15 cellular contexts compared by ENCODE assay signal in the genomic region with DNA sequence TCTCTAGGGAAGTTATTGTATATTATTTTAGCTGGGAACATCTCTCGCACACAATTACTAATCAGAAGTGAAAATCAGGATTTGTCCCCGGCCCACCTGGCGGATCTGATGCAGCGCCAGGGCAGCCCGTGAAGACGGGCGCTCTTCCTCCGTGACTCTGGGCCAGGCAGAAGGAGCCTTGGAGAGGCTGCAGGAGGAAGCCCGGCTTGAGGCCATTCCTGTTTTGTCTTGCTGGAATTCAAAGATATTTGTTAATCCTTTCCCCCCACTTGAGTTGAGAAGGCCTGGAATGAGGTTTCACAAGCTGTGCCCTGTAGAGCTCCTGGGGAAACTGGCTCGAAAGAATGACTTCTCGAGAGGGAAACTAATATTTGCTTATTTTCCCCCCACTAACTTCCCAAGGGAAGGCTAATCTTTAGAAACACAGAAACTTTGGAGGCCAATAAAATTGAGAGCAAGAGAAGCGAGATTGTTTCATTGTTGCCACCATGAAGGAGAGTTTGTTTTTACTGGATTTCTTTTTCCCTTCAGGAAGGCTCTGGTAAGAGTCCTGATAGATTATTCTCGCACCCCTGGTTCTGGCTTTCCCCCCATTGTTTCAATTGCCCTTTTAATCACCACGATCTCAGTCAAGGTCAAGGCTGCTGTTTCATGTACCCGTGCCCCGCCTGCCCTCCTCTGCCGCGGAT.
DNase-seq lines count a peak whose midpoint lies in the region; TF ChIP-seq lines count a peak whose summit lies in the region.
"Had no signal": no experiment of that assay in that cellular context is flagged by ENCODE, and none has a peak within 500 bp of the region (broad histone marks: within the 10 kb centered on the region; RNA-seq: fewer than 3 reads in every experiment).

No MANE protein-coding gene starts in this region.

- TF ChIP-seq EP300 in esophagus muscularis mucosa (IDR thresholded peaks at IDR 0.05): no peak
- TF ChIP-seq EP300 in transverse colon (IDR thresholded peaks at IDR 0.05; ENCODE audit: low read depth): no peak

- no peak overlapping the region for H2BK5ac ChIP-seq in trophoblast cell (ENCODE audit: low read depth, low read length, poor library complexity)

- no peaks in the 10 kb centered on the region for H3K9me3 ChIP-seq in DOHH2 (ENCODE audit: control insufficient read depth, insufficient read depth, low read length)
- H3K9me3 ChIP-seq in esophagus muscularis mucosa: no peaks in the 10 kb centered on the region
- H3K9me3 ChIP-seq in trophoblast cell (ENCODE audit: insufficient read depth, low read depth, low read length): no peaks in the 10 kb centered on the region
- H3K9me3 ChIP-seq in transverse colon: no peaks in the 10 kb centered on the region

- H3K23ac ChIP-seq in trophoblast cell (ENCODE audit: low read length): no peak overlapping the region

- H3K27me3 ChIP-seq in DOHH2 (ENCODE audit: control insufficient read depth, low read length) (0 out of 2 replicates have a peak, but pooled peaks cover 2% of the 10 kb centered on the region), esophagus muscularis mucosa (peaks cover 0 to 77% (median 0%) of the 10 kb centered on the region in 4 donors), trophoblast cell (ENCODE audit: insufficient read depth, low read length) (no peaks in the 10 kb centered on the region), transverse colon (peaks cover 13% of the 10 kb centered on the region)
- H3K27me3 ChIP-seq: hepatocyte had no signal

- H3K27ac ChIP-seq in DOHH2 (ENCODE audit: low read depth, low read length) (peak overlapping the region; percentile 47), esophagus muscularis mucosa (replicated peaks in 1 of 4) (peak overlapping the region; percentile 7 to 46 (median 24)), trophoblast cell (ENCODE audit: low read depth, low read length) (no peak overlapping the region), transverse colon (peak overlapping the region in 1 of 4 donors; percentile 17)
- H3K27ac ChIP-seq: hepatocyte, RWPE1 had no signal

- TF ChIP-seq CTCF in DOHH2 (IDR thresholded peaks at IDR 0.05; ENCODE audit: low read depth, low read length, poor library complexity, severe bottlenecking) (no peak), esophagus muscularis mucosa (IDR thresholded peaks at IDR 0.05) (no peak), transverse colon (IDR thresholded peaks at IDR 0.05) (no peak)

- H2AK5ac ChIP-seq in trophoblast cell (ENCODE audit: low read length): no peak overlapping the region

- H3K4me1 ChIP-seq in DOHH2 (ENCODE audit: control insufficient read depth, low read length) (peaks cover 52% of the 10 kb centered on the region), esophagus muscularis mucosa (peaks cover 6 to 10% (median 7%) of the 10 kb centered on the region in 4 donors), trophoblast cell (ENCODE audit: control insufficient read depth in 1 of 2, insufficient read depth in 2 of 2, low read length in 2 of 2) (peaks cover 0 to 14% of the 10 kb centered on the region in 2 experiments), transverse colon (no peaks in the 10 kb centered on the region)

- no peak overlapping the region for H4K91ac ChIP-seq in trophoblast cell (ENCODE audit: low read depth, low read length)

- no peak overlapping the region for H4K12ac ChIP-seq in trophoblast cell (ENCODE audit: low read depth, low read length)

- no peaks in the 10 kb centered on the region for H4K20me1 ChIP-seq in DOHH2 (ENCODE audit: control insufficient read depth, insufficient read depth, low read depth, low read length)

- peak overlapping the region; percentile 97 for H3K4me2 ChIP-seq in DOHH2 (ENCODE audit: low read length)
- no peak overlapping the region for H3K4me2 ChIP-seq in trophoblast cell (ENCODE audit: low read length)
- H3K4me2 ChIP-seq: hepatocyte had no signal

- in situ Hi-C loops in transverse colon (cut with MboI; ENCODE audit: low pct_ligation_motif_present in 1 of 4, low pct_unique_long_range_greater_than_20kb in 1 of 4, low sequenced_read_pairs in 3 of 4): no loop called here

- H3K4me3 ChIP-seq in DOHH2 (ENCODE audit: low read length) (peak overlapping the region; percentile 66), esophagus muscularis mucosa (no peak overlapping the region), trophoblast cell (ENCODE audit: low read depth, low read length) (no peak overlapping the region), transverse colon (no peak overlapping the region)
- H3K4me3 ChIP-seq: hepatocyte had no signal

- 53% methylated on average over 18 of the region's 18 CpGs for WGBS in esophagus muscularis mucosa
- WGBS in trophoblast cell (ENCODE audit: extremely low coverage, insufficient coverage, insufficient read length): no CpG with 5 or more reads among the region's 18 CpGs
- WGBS in transverse colon (ENCODE audit: low coverage in 1 of 2), 2 donors: 65 to 66% methylated on average over 5 to 18 of the region's 18 CpGs

- H3F3A ChIP-seq in DOHH2 (ENCODE audit: control insufficient read depth, insufficient read depth): peaks cover 7% of the 10 kb centered on the region; the same call in 1 of the 2 replicates

- no peaks in the 10 kb centered on the region for H3K9me2 ChIP-seq in DOHH2 (replicated peaks; ENCODE audit: control insufficient read depth, low read length)

- intact Hi-C loops in esophagus muscularis mucosa (cut with DNase I): no loop called here
- intact Hi-C loops in transverse colon (cut with DNase I; ENCODE audit: low total_unique reads): no loop called here

- DNase-seq in NCI-H524 (lab: John Stamatoyannopoulos, UW): peak; percentile 58 to 88
- DNase-seq in esophagus muscularis mucosa (ENCODE audit: extremely low spot score): no peak
- no peak for DNase-seq in trophoblast cell
- DNase-seq in pons (ENCODE audit: low spot score): no peak
- DNase-seq in NCI-H2081 (lab: John Stamatoyannopoulos, UW): no peak
- no peak for DNase-seq in transverse colon
- no peak for DNase-seq in epidermal melanocyte (ENCODE audit: insufficient read length, low spot score)
- DNase-seq: activated CD4-positive, alpha-beta T cell treated with anti-CD3 and anti-CD28 coated beads, Interleukin-2, amount 50 U/mL, for 4 hours; Calu3; NCI-H526; stimulated activated naive CD8-positive, alpha-beta T cell treated with anti-CD3 and anti-CD28 coated beads, Interleukin-15, Interleukin-2, amounts not matched to agents 100 U/mL and 50 U/mL, for 24 hours; T1000 had no signal

- H2BK12ac ChIP-seq in trophoblast cell (ENCODE audit: low read length): no peak overlapping the region

- no peaks in the 10 kb centered on the region for H3K79me1 ChIP-seq in trophoblast cell (ENCODE audit: low read length)

- no peak overlapping the region for H2AFZ ChIP-seq in trophoblast cell (ENCODE audit: insufficient read depth, low read length, poor library complexity)
- H2AFZ ChIP-seq: hepatocyte had no signal

- H3K18ac ChIP-seq in trophoblast cell (ENCODE audit: low read length): no peak overlapping the region

- H3K9ac ChIP-seq in trophoblast cell (ENCODE audit: low read length): no peak overlapping the region

- H3K79me2 ChIP-seq in DOHH2 (ENCODE audit: control insufficient read depth, low read length) (no peaks in the 10 kb centered on the region), trophoblast cell (ENCODE audit: control insufficient read depth, insufficient read depth, low read length, poor library complexity) (no peaks in the 10 kb centered on the region)
- H3K79me2 ChIP-seq: hepatocyte had no signal

- H4K8ac ChIP-seq in trophoblast cell (ENCODE audit: low read depth, low read length): no peak overlapping the region

- peak overlapping the region; percentile 20 for H3K14ac ChIP-seq in trophoblast cell (ENCODE audit: low read length)

- TF ChIP-seq POLR2A in esophagus muscularis mucosa (IDR thresholded peaks at IDR 0.05; ENCODE audit: low read depth): no peak
- TF ChIP-seq POLR2A in transverse colon (IDR thresholded peaks at IDR 0.05): no peak

- no peak overlapping the region for H2BK120ac ChIP-seq in trophoblast cell (ENCODE audit: insufficient read depth, low read length, poor library complexity)

- no peak overlapping the region for H3K4ac ChIP-seq in trophoblast cell (ENCODE audit: low read depth, low read length)

- H3K36me3 ChIP-seq in DOHH2 (ENCODE audit: control insufficient read depth, low read length) (no peaks in the 10 kb centered on the region), esophagus muscularis mucosa (no peaks in the 10 kb centered on the region), trophoblast cell (ENCODE audit: control insufficient read depth in 1 of 2, insufficient read depth in 2 of 2, low read length in 2 of 2) (no peaks in the 10 kb centered on the region), transverse colon (no peaks in the 10 kb centered on the region)

Comparison
In these comparisons a context has a peak if more than half of its experiments do, and no peak if none do; other contexts are left out.
1. DNase-seq: peak in NCI-H524 (2 of 2); none in esophagus muscularis mucosa (single experiment), trophoblast cell (0 of 2), pons (single experiment), NCI-H2081 (0 of 2), transverse colon (single experiment) and epidermal melanocyte (single experiment).